Comparison of ENCODE assay signal across 11 cellular contexts in genomic region chr2:39068757-39069515, GRCh38. TPM values are rescaled to one million over a fixed set of nuclear protein-coding genes. Genes with fewer than 3 reads are reported as not detected.
DNase-seq lines count a peak whose midpoint lies in the region; ATAC-seq, FAIRE-seq and TF ChIP-seq lines count a peak whose summit lies in the region.
"Had no signal": no experiment of that assay in that cellular context is flagged by ENCODE, and none has a peak within 500 bp of the region (broad histone marks: within the 10 kb centered on the region; RNA-seq: fewer than 3 reads in every experiment).

No MANE protein-coding gene starts in this region.

- peaks cover 34% of the 10 kb centered on the region for H3K4me1 Mint-ChIP-seq in activated CD4-positive, alpha-beta memory T cell treated with anti-CD3 and anti-CD28 coated beads for 36 hours (ENCODE audit: low read depth)

- no peak overlapping the region for H3K4me3 Mint-ChIP-seq in activated CD4-positive, alpha-beta memory T cell treated with anti-CD3 and anti-CD28 coated beads for 36 hours

- H3K27me3 ChIP-seq in A673 (replicated peaks; ENCODE audit: insufficient read depth, low read depth, low read length, poor library complexity) (no peaks in the 10 kb centered on the region), GM06990 (replicated peaks; ENCODE audit: control insufficient read depth, insufficient read depth, low read length) (no peaks in the 10 kb centered on the region)
- H3K27me3 ChIP-seq: tibial nerve had no signal

- ATAC-seq in HG03354 (IDR thresholded peaks at IDR 0.05; ENCODE audit: poor library complexity, severe bottlenecking, unreplicated experiment), result no peak

- POLR2A ChIA-PET in A673 (lab: Charles Lee; ENCODE audit: low non-redundant PET), result no interaction called here
- POLR2A ChIA-PET in activated CD4-positive, alpha-beta memory T cell treated with anti-CD3 and anti-CD28 coated beads for 36 hours (lab: Charles Lee), result interaction anchor here (0.9 to 1.0 kb wide), 2 partner anchors 52 to 159 kb away, joined by 3 to 4 read pairs; partner anchors contain the start of gene SOS1

- H3K4me3 ChIP-seq in A673 (ENCODE audit: low read depth, low read length, poor library complexity, severe bottlenecking), result no peak overlapping the region
- H3K4me3 ChIP-seq in GM06990 (replicated peaks; ENCODE audit: low read depth, low read length), result no peak overlapping the region
- no peak overlapping the region for H3K4me3 ChIP-seq in fibroblast of mammary gland (ENCODE audit: control insufficient read depth, low read depth, low read length)
- H3K4me3 ChIP-seq: tibial nerve had no signal

- no peaks in the 10 kb centered on the region for H3K4me1 ChIP-seq in A673 (ENCODE audit: insufficient read depth, low read length, poor library complexity, severe bottlenecking)

- no TSS peak for BruUV-seq in A673 (replicated peaks; lab: Mats Ljungman, UMichigan)

- H3K27me3 Mint-ChIP-seq in activated CD4-positive, alpha-beta memory T cell treated with anti-CD3 and anti-CD28 coated beads for 36 hours, result no peaks in the 10 kb centered on the region

- intact Hi-C loops in A673 (cut with micrococcal nuclease; ENCODE audit: unreplicated experiment), result no loop called here
- intact Hi-C loops in activated CD4-positive, alpha-beta memory T cell treated with anti-CD3 and anti-CD28 coated beads for 36 hours (cut with micrococcal nuclease), result loop anchor here (2.0 kb wide), 1 partner anchor 56 kb away; no protein-coding TSS in a partner anchor

- 0 out of 2 replicates have a peak, but pooled peaks have one; percentile 18 for TF ChIP-seq CTCF in A673 (conservative IDR thresholded peaks at IDR 0.05; ENCODE audit: low read depth, low read length)
- peak; percentile 11 for TF ChIP-seq CTCF in GM06990 (IDR thresholded peaks at IDR 0.05; ENCODE audit: insufficient read depth, low read length, poor library complexity, severe bottlenecking)
- TF ChIP-seq CTCF in fibroblast of mammary gland (conservative IDR thresholded peaks at IDR 0.05; ENCODE audit: control insufficient read depth, insufficient read depth, low read depth, low read length), result no peak

- DNase-seq in A673 (ENCODE audit: low spot score) (peak; percentile 9), GM06990 (ENCODE audit: extremely low read depth, insufficient read length) (no peak), fibroblast of mammary gland (ENCODE audit: low read depth) (peak; percentile 23), hypothalamus (lab: John Stamatoyannopoulos, UW) (no peak), HuH-7 (ENCODE audit: low spot score) (no peak), GM12891 (ENCODE audit: insufficient read length, low spot score) (no peak)
- DNase-seq in activated CD4-positive, alpha-beta memory T cell treated with anti-CD3 and anti-CD28 coated beads for 36 hours, result peak; percentile 57
- DNase-seq: NCI-H524 had no signal

- H3K36me3 ChIP-seq in A673 (ENCODE audit: insufficient read depth, low read length, poor library complexity, severe bottlenecking), result no peaks in the 10 kb centered on the region
- no peaks in the 10 kb centered on the region; the same call in 1 of the 2 replicates for H3K36me3 ChIP-seq in GM06990 (ENCODE audit: control insufficient read depth, insufficient read depth, low read length)

- H3K9me3 ChIP-seq in A673 (ENCODE audit: low read depth, low read length, poor library complexity, severe bottlenecking), result no peaks in the 10 kb centered on the region
- H3K9me3 ChIP-seq: tibial nerve had no signal

- no peak overlapping the region for H3K27ac Mint-ChIP-seq in activated CD4-positive, alpha-beta memory T cell treated with anti-CD3 and anti-CD28 coated beads for 36 hours

- CTCF ChIA-PET in A673 (lab: Charles Lee), result interaction anchor here (0.7 kb wide), 1 partner anchor 526 kb away, joined by 12 read pairs; no protein-coding TSS in a partner anchor
- CTCF ChIA-PET in activated CD4-positive, alpha-beta memory T cell treated with anti-CD3 and anti-CD28 coated beads for 36 hours (lab: Charles Lee), result interaction anchor here (0.6 to 16.3 kb wide), 6 partner anchors 10 to 187 kb away, joined by 3 to 410 read pairs (median 6); partner anchors contain the start of gene SOS1

- H3K9me3 Mint-ChIP-seq in activated CD4-positive, alpha-beta memory T cell treated with anti-CD3 and anti-CD28 coated beads for 36 hours, result no peaks in the 10 kb centered on the region
- H3K9me3 Mint-ChIP-seq: activated naive CD4-positive, alpha-beta T cell treated with anti-CD3 and anti-CD28 coated beads, Interleukin-2, amount 50 U/mL, for 72 hours had no signal

- no peak overlapping the region for H3K27ac ChIP-seq in A673 (ENCODE audit: low read depth, low read length, poor library complexity, severe bottlenecking)
- H3K27ac ChIP-seq: tibial nerve had no signal

- no peaks in the 10 kb centered on the region for H3K36me3 Mint-ChIP-seq in activated CD4-positive, alpha-beta memory T cell treated with anti-CD3 and anti-CD28 coated beads for 36 hours
- H3K36me3 Mint-ChIP-seq: activated naive CD4-positive, alpha-beta T cell treated with anti-CD3 and anti-CD28 coated beads, Interleukin-2, amount 50 U/mL, for 72 hours had no signal

- no peak for TF ChIP-seq POLR2A in GM12891 (IDR thresholded peaks at IDR 0.05; ENCODE audit: low read depth, low read length)

- FAIRE-seq in GM12891 (lab: Jason Lieb, UNC), result no peak

TF ChIP-seq in GM12891, 5 proteins besides CTCF, POLR2A, EP300 and RAD21:
- TF ChIP-seq POU2F2 (IDR thresholded peaks at IDR 0.05; ENCODE audit: low read depth, low read length) (no peak), PAX5 (IDR thresholded peaks at IDR 0.05; ENCODE audit: insufficient read depth, low read length, severe bottlenecking) (no peak), POLR2AphosphoS5 (IDR thresholded peaks at IDR 0.05; ENCODE audit: low read depth, low read length) (no peak), SPI1 (IDR thresholded peaks at IDR 0.05; ENCODE audit: low read depth, low read length) (no peak), TAF1 (IDR thresholded peaks at IDR 0.05; ENCODE audit: low read depth, low read length) (no peak)

RNA-seq across cellular contexts. Expression of gene SOS1, which starts 51.9 kb away (rescaled TPM):
- 37.8 and 42.1 TPM in 2 replicates for total RNA-seq in A673 (2021)
- 10 to 100 TPM; 34.4 to 41.2 TPM for total RNA-seq in activated CD4-positive, alpha-beta memory T cell treated with anti-CD3 and anti-CD28 coated beads for 36 hours
- 3.8 TPM for polyA plus RNA-seq in GM12891 (2012; ENCODE audit: low read depth, missing spikeins)

Comparison
In these comparisons a context has a peak if more than half of its experiments do, and no peak if none do; other contexts are left out.
1. DNase-seq: peak in A673 (single experiment), activated CD4-positive, alpha-beta memory T cell treated with anti-CD3 and anti-CD28 coated beads for 36 hours (single experiment) and fibroblast of mammary gland (single experiment); none in GM06990 (single experiment), hypothalamus (0 of 51), HuH-7 (single experiment) and GM12891 (single experiment).